Comparison of ENCODE assay signal across 8 cellular contexts in genomic region chr3:16828815-16829214, GRCh38. TPM values are rescaled to one million over a fixed set of nuclear protein-coding genes. Genes with fewer than 3 reads are reported as not detected.
DNase-seq lines count a peak whose midpoint lies in the region; ATAC-seq, FAIRE-seq and TF ChIP-seq lines count a peak whose summit lies in the region.

No MANE protein-coding gene starts in this region.

- DNase-seq in GM12865 (ENCODE audit: low read depth): peak; percentile 85
- DNase-seq in T-cell: peak in 32 of 34 experiments; percentile 19 to 61 (median 46)
- DNase-seq in chondrocyte (ENCODE audit: low spot score): no peak
- no peak for DNase-seq in progenitor cell of endocrine pancreas (ENCODE audit: low spot score, unreplicated experiment)
- DNase-seq in NCI-H2227 treated with DMSO at 0.1 percent for 48 hours (lab: John Stamatoyannopoulos, UW): no peak
- no peak for DNase-seq in NCI-H2029 (lab: John Stamatoyannopoulos, UW)
- DNase-seq in urothelium cell line (ENCODE audit: low spot score): no peak

- H3K36me3 Mint-ChIP-seq in T-cell (no peaks in the 10 kb centered on the region), chondrocyte (ENCODE audit: low read depth) (no peaks in the 10 kb centered on the region), progenitor cell of endocrine pancreas (ENCODE audit: insufficient read depth) (no peaks in the 10 kb centered on the region)

- H3K4me1 Mint-ChIP-seq in T-cell (peaks cover 19 to 24% (median 20%) of the 10 kb centered on the region in 3 donors), chondrocyte (ENCODE audit: low read depth) (no peaks in the 10 kb centered on the region), progenitor cell of endocrine pancreas (ENCODE audit: low read depth) (no peaks in the 10 kb centered on the region)

- peak overlapping the region in 1 of 2 donors; percentile 20 for H3K27ac Mint-ChIP-seq in T-cell
- no peak overlapping the region for H3K27ac Mint-ChIP-seq in chondrocyte (ENCODE audit: unreplicated experiment)
- no peak overlapping the region for H3K27ac Mint-ChIP-seq in progenitor cell of endocrine pancreas

- H3K4me3 Mint-ChIP-seq in T-cell (no peak overlapping the region), chondrocyte (ENCODE audit: unreplicated experiment) (no peak overlapping the region), progenitor cell of endocrine pancreas (ENCODE audit: low read depth) (no peak overlapping the region)

- no peak overlapping the region for H3K4me3 ChIP-seq in GM12865 (ENCODE audit: low read depth, low read length)

- H3K9me3 Mint-ChIP-seq in T-cell (no peaks in the 10 kb centered on the region), chondrocyte (ENCODE audit: low read depth) (no peaks in the 10 kb centered on the region), progenitor cell of endocrine pancreas (ENCODE audit: low read depth) (no peaks in the 10 kb centered on the region)

- no peaks in the 10 kb centered on the region for H3K27me3 Mint-ChIP-seq in T-cell
- H3K27me3 Mint-ChIP-seq in chondrocyte (ENCODE audit: low read depth): peaks cover 9% of the 10 kb centered on the region
- no peaks in the 10 kb centered on the region for H3K27me3 Mint-ChIP-seq in progenitor cell of endocrine pancreas

- peak; percentile 61 for TF ChIP-seq CTCF in GM12865 (IDR thresholded peaks at IDR 0.05; ENCODE audit: insufficient read depth, low read depth, low read length, missing control alignments)
- peak; percentile 41 for TF ChIP-seq CTCF in chondrocyte (IDR thresholded peaks at IDR 0.05)
- TF ChIP-seq CTCF in progenitor cell of endocrine pancreas (IDR thresholded peaks at IDR 0.05; ENCODE audit: unreplicated experiment): peak; percentile 47

- CTCF ChIA-PET in T-cell (lab: Charles Lee): interaction anchor here (0.6 to 3.4 kb wide), 25 partner anchors 13 to 1580 kb away, joined by 3 to 27 read pairs (median 4); partner anchors contain the start of gene PLCL2 (in 1 of the 2)

- peak; percentile 64 for ATAC-seq in HG02852 (IDR thresholded peaks at IDR 0.05; ENCODE audit: unreplicated experiment)
- peak in 3 of 4 experiments; percentile 39 to 59 (median 42) for ATAC-seq in T-cell (replicated peaks in 1 of 4)

- POLR2A ChIA-PET in T-cell (lab: Charles Lee): interaction anchor here (0.6 to 1.1 kb wide), 2 partner anchors 14 to 33 kb away, joined by 3 to 4 read pairs; no protein-coding TSS in a partner anchor

- FAIRE-seq in urothelium cell line (lab: Jason Lieb, UNC): no peak

RNA-seq across cellular contexts. Expression of gene PLCL2, which starts 55.9 kb away (rescaled TPM):
- total RNA-seq in T-cell (10 to 100 TPM; 53.4 to 68.1 (median 60.9) TPM), chondrocyte (0.85 to 1.3 TPM (median 1.2 TPM) in 3 replicates), progenitor cell of endocrine pancreas (10.8 and 11.3 TPM in 2 replicates)

Comparison
In these comparisons a context has a peak if more than half of its experiments do, and no peak if none do; other contexts are left out.
1. DNase-seq: peak in GM12865 (single experiment) and T-cell (32 of 34); none in chondrocyte (single experiment), progenitor cell of endocrine pancreas (single experiment), NCI-H2227 treated with DMSO at 0.1 percent for 48 hours (single experiment), NCI-H2029 (single experiment) and urothelium cell line (single experiment).
2. Peak in every context shown above with its lines, with median percentiles within 50 percentile points of each other: CTCF ChIP-seq.